19 cellular contexts compared by ENCODE assay signal in the genomic region with DNA sequence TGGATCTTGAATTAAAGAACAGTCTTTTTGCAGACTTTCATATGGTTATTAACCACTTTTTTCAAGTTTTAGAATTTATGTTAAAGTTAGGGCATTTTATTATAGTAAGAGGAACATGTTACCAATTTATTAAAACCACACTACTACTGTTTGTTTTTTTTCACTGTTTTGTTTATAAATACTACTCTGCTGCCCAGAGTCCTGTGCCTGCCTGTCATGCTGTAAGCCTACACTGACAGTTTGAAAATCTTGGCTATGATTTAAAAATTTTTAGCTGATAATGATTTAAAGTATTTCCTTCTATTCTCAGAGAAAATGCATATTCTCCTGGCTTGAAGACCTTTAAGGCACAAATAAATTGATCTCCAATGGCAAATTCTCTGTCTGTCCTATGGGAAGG.
DNase-seq lines count a peak whose midpoint lies in the region; ATAC-seq, FAIRE-seq and TF ChIP-seq lines count a peak whose summit lies in the region.
"Had no signal": no experiment of that assay in that cellular context is flagged by ENCODE, and none has a peak within 500 bp of the region (broad histone marks: within the 10 kb centered on the region; RNA-seq: fewer than 3 reads in every experiment).

No MANE protein-coding gene starts in this region.

- H3K27ac ChIP-seq in A549 (peak overlapping the region; percentile 15 to 69; a peak in 1 of 6 replicates), Karpas-422 (ENCODE audit: low read length) (no peak overlapping the region), hepatocyte (peak overlapping the region; percentile 33), gastrocnemius medialis (peak overlapping the region; percentile 39 to 81 (median 70)), tibial artery (no peak overlapping the region)
- H3K27ac ChIP-seq: BLaER1, C4-2B had no signal

- no peak overlapping the region for H2AFZ ChIP-seq in Karpas-422 (ENCODE audit: low read length)
- no peak overlapping the region for H2AFZ ChIP-seq in hepatocyte

- H3K9me2 ChIP-seq in Karpas-422 (replicated peaks; ENCODE audit: insufficient read depth, low read length) (no peaks in the 10 kb centered on the region), hepatocyte (replicated peaks; ENCODE audit: insufficient read depth) (no peaks in the 10 kb centered on the region)

- TF ChIP-seq POLR2A in A549 (IDR thresholded peaks at IDR 0.05; ENCODE audit: low read length) = no peak
- TF ChIP-seq POLR2A in gastrocnemius medialis (IDR thresholded peaks at IDR 0.05) = no peak

- H3K79me2 ChIP-seq in Karpas-422 (ENCODE audit: low read length) (peaks cover 15% of the 10 kb centered on the region; the same call in 1 of the 2 replicates), hepatocyte (no peaks in the 10 kb centered on the region)

- TF ChIP-seq EP300 in A549 (IDR thresholded peaks at IDR 0.05) = no peak

- no peaks in the 10 kb centered on the region for H3K9me3 ChIP-seq in A549
- H3K9me3 ChIP-seq in Karpas-422 (ENCODE audit: low read length) = no peaks in the 10 kb centered on the region
- H3K9me3 ChIP-seq in hepatocyte (ENCODE audit: low read depth) = no peaks in the 10 kb centered on the region
- H3K9me3 ChIP-seq in gastrocnemius medialis = no peaks in the 10 kb centered on the region
- H3K9me3 ChIP-seq in tibial artery = no peaks in the 10 kb centered on the region
- H3K9me3 ChIP-seq: BLaER1, Caco-2, HAP-1 had no signal

- CTCF ChIA-PET in A549 (lab: Yijun Ruan, JAX) = interaction anchor here (0.6 to 2.5 kb wide), 4 partner anchors 16 to 76 kb away, joined by 3 to 10 read pairs (median 6); no protein-coding TSS in a partner anchor

- peaks cover 48% of the 10 kb centered on the region; the same call in 2 of the 3 replicates for H3K4me1 ChIP-seq in A549
- H3K4me1 ChIP-seq in Karpas-422 (ENCODE audit: low read length) = peaks cover 41% of the 10 kb centered on the region
- H3K4me1 ChIP-seq in hepatocyte (ENCODE audit: insufficient read depth) = peaks cover under 1% of the 10 kb centered on the region
- peaks cover 34 to 38% of the 10 kb centered on the region in 2 donors for H3K4me1 ChIP-seq in gastrocnemius medialis
- H3K4me1 ChIP-seq in tibial artery = no peaks in the 10 kb centered on the region
- H3K4me1 ChIP-seq: BLaER1, Caco-2, HAP-1 had no signal

- no peak for ATAC-seq in A549
- ATAC-seq in gastrocnemius medialis = no peak
- ATAC-seq: CD8-positive, alpha-beta T cell had no signal

- H3K4me2 ChIP-seq in A549 (no peak overlapping the region), Karpas-422 (ENCODE audit: low read depth, low read length, poor library complexity, severe bottlenecking) (no peak overlapping the region), hepatocyte (no peak overlapping the region)
- H3K4me2 ChIP-seq: BLaER1 had no signal

- TF ChIP-seq CTCF in A549 (IDR thresholded peaks at IDR 0.05) = no peak
- TF ChIP-seq CTCF in hepatocyte (IDR thresholded peaks at IDR 0.05; ENCODE audit: poor library complexity) = no peak
- TF ChIP-seq CTCF in gastrocnemius medialis (IDR thresholded peaks at IDR 0.05 in 4 of 5, conservative IDR thresholded peaks at IDR 0.05 in 1 of 5) = no peak
- no peak for TF ChIP-seq CTCF in tibial artery (IDR thresholded peaks at IDR 0.05)

- no peaks in the 10 kb centered on the region for H3K36me3 ChIP-seq in Karpas-422 (ENCODE audit: insufficient read depth, low read length)
- no peaks in the 10 kb centered on the region for H3K36me3 ChIP-seq in hepatocyte (replicated peaks; ENCODE audit: insufficient read depth, low read depth)
- no peaks in the 10 kb centered on the region for H3K36me3 ChIP-seq in gastrocnemius medialis
- H3K36me3 ChIP-seq in tibial artery = no peaks in the 10 kb centered on the region
- H3K36me3 ChIP-seq: HAP-1 had no signal

- H3K27me3 ChIP-seq in Karpas-422 (ENCODE audit: low read length) (no peaks in the 10 kb centered on the region), hepatocyte (no peaks in the 10 kb centered on the region), gastrocnemius medialis (no peaks in the 10 kb centered on the region), tibial artery (no peaks in the 10 kb centered on the region)
- H3K27me3 ChIP-seq: BLaER1 had no signal

- no peak overlapping the region for H3K4me3 ChIP-seq in A549
- no peak overlapping the region for H3K4me3 ChIP-seq in Karpas-422 (ENCODE audit: low read length)
- no peak overlapping the region for H3K4me3 ChIP-seq in hepatocyte
- H3K4me3 ChIP-seq in gastrocnemius medialis = no peak overlapping the region
- H3K4me3 ChIP-seq in tibial artery = no peak overlapping the region
- H3K4me3 ChIP-seq: BLaER1, HAP-1 had no signal

- TF ChIP-seq RAD21 in A549 (conservative IDR thresholded peaks at IDR 0.05 in 1 of 2, IDR thresholded peaks at IDR 0.05 in 1 of 2) = no peak

- in situ Hi-C loops in gastrocnemius medialis (cut with MboI; ENCODE audit: low sequenced_read_pairs in 4 of 4) = no loop called here

- H3K9ac ChIP-seq in Karpas-422 (ENCODE audit: low read length) = no peak overlapping the region
- H3K9ac ChIP-seq: BLaER1 had no signal

- H4K20me1 ChIP-seq in Karpas-422 (ENCODE audit: insufficient read depth, low read depth, low read length) (no peaks in the 10 kb centered on the region), hepatocyte (ENCODE audit: insufficient read depth, poor library complexity, severe bottlenecking) (no peaks in the 10 kb centered on the region)
- H4K20me1 ChIP-seq: BLaER1 had no signal

- FAIRE-seq in A549 (lab: Jason Lieb, UNC) = no peak
- FAIRE-seq: G401.6, GM12892, H54 had no signal

- POLR2A ChIA-PET in A549 (lab: Yijun Ruan, JAX) = interaction anchor here (1.0 kb wide), 1 partner anchor 177 kb away, joined by 3 read pairs; a partner anchor contains a TSS

- intact Hi-C loops in gastrocnemius medialis (cut with DNase I; ENCODE audit: low total_unique reads) (no loop called here), tibial artery (cut with DNase I; ENCODE audit: low total_unique reads) (no loop called here)

- no peak for DNase-seq in A549 (ENCODE audit: low read depth in 1 of 2, low spot score in 1 of 2)
- DNase-seq in Karpas-422 = peak; percentile 11
- DNase-seq in hepatocyte (ENCODE audit: low spot score) = no peak
- DNase-seq in gastrocnemius medialis = no peak
- no peak for DNase-seq in tibial artery
- no peak for DNase-seq in hepatic stellate cell (ENCODE audit: low spot score)
- DNase-seq: Caco-2; CD4-positive, CD25-positive, alpha-beta regulatory T cell; CD8-positive, alpha-beta T cell; DMS153; DND-41; GOT3; HFFc6 had no signal

TF ChIP-seq in A549, 52 proteins besides CTCF, POLR2A, EP300 and RAD21:
- TF ChIP-seq, protein P1, sequence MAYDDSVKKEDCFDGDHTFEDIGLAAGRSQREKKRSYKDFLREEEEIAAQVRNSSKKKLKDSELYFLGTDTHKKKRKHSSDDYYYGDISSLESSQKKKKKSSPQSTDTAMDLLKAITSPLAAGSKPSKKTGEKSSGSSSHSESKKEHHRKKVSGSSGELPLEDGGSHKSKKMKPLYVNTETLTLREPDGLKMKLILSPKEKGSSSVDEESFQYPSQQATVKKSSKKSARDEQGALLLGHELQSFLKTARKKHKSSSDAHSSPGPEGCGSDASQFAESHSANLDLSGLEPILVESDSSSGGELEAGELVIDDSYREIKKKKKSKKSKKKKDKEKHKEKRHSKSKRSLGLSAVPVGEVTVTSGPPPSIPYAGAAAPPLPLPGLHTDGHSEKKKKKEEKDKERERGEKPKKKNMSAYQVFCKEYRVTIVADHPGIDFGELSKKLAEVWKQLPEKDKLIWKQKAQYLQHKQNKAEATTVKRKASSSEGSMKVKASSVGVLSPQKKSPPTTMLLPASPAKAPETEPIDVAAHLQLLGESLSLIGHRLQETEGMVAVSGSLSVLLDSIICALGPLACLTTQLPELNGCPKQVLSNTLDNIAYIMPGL (CRISPR knock-in tag; IDR thresholded peaks at IDR 0.05; ENCODE audit: borderline replicate concordance) = no peak
- no peak for TF ChIP-seq ZSCAN20 (CRISPR knock-in tag; IDR thresholded peaks at IDR 0.05)
- TF ChIP-seq NPAS2 (CRISPR knock-in tag; IDR thresholded peaks at IDR 0.05; ENCODE audit: borderline replicate concordance) = no peak
- TF ChIP-seq, protein P2, sequence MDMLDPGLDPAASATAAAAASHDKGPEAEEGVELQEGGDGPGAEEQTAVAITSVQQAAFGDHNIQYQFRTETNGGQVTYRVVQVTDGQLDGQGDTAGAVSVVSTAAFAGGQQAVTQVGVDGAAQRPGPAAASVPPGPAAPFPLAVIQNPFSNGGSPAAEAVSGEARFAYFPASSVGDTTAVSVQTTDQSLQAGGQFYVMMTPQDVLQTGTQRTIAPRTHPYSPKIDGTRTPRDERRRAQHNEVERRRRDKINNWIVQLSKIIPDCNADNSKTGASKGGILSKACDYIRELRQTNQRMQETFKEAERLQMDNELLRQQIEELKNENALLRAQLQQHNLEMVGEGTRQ (IDR thresholded peaks at IDR 0.05) = no peak
- no peak for TF ChIP-seq HOXB5 (CRISPR knock-in tag; IDR thresholded peaks at IDR 0.05)
- TF ChIP-seq NFE2L2 (conservative IDR thresholded peaks at IDR 0.05; ENCODE audit: low read length) = no peak
- TF ChIP-seq GATA3 (IDR thresholded peaks at IDR 0.05; ENCODE audit: borderline replicate concordance) = no peak
- no peak for TF ChIP-seq RCOR1 (IDR thresholded peaks at IDR 0.05; ENCODE audit: low read depth, low read length)
- TF ChIP-seq ZNF302 (CRISPR knock-in tag; IDR thresholded peaks at IDR 0.05) = no peak
- TF ChIP-seq ZFP36 (IDR thresholded peaks at IDR 0.05; ENCODE audit: borderline replicate concordance, partially characterized antibody) = no peak
- TF ChIP-seq HOXA7 (CRISPR knock-in tag; IDR thresholded peaks at IDR 0.05) = no peak
- no peak for TF ChIP-seq ZC3H11A (IDR thresholded peaks at IDR 0.05)
- TF ChIP-seq JUN (IDR thresholded peaks at IDR 0.05) = no peak
- no peak for TF ChIP-seq FOSL2 (IDR thresholded peaks at IDR 0.05)
- no peak for TF ChIP-seq FOSL2 (CRISPR knock-in tag; IDR thresholded peaks at IDR 0.05)
- no peak for TF ChIP-seq BHLHE40 (IDR thresholded peaks at IDR 0.05; ENCODE audit: low read depth, low read length)
- TF ChIP-seq, protein P3, sequence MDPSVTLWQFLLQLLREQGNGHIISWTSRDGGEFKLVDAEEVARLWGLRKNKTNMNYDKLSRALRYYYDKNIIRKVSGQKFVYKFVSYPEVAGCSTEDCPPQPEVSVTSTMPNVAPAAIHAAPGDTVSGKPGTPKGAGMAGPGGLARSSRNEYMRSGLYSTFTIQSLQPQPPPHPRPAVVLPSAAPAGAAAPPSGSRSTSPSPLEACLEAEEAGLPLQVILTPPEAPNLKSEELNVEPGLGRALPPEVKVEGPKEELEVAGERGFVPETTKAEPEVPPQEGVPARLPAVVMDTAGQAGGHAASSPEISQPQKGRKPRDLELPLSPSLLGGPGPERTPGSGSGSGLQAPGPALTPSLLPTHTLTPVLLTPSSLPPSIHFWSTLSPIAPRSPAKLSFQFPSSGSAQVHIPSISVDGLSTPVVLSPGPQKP (IDR thresholded peaks at IDR 0.05; ENCODE audit: low read depth, low read length) = no peak
- TF ChIP-seq MYC (IDR thresholded peaks at IDR 0.05; ENCODE audit: borderline replicate concordance, low read length) = no peak
- no peak for TF ChIP-seq HOXB13 (CRISPR knock-in tag; IDR thresholded peaks at IDR 0.05; ENCODE audit: low read depth)
TF ChIP-seq in A549: peak in this region for 0.

Comparison
In these comparisons a context has a peak if more than half of its experiments do, and no peak if none do; other contexts are left out.
1. H3K27ac ChIP-seq: peak in A549 (2 of 2), hepatocyte (single experiment) and gastrocnemius medialis (4 of 4); none in Karpas-422 (single experiment) and tibial artery (0 of 2).